In genomic region chr2:10305715-10306114, GRCh38 we compare ENCODE assay signal across 8 cellular contexts.
A peak's percentile ranks its signal among the peaks of the same experiment; 100 is the strongest.
DNase-seq lines count a peak whose midpoint lies in the region; ATAC-seq and TF ChIP-seq lines count a peak whose summit lies in the region.

No MANE protein-coding gene starts in this region.

- CTCF ChIA-PET in HEK293T (lab: Yijun Ruan, JAX), result interaction anchor here (0.6 to 0.9 kb wide), 2 partner anchors 227 to 372 kb away, joined by 3 to 9 read pairs; no protein-coding TSS in a partner anchor

- H3K27ac Mint-ChIP-seq in effector memory CD8-positive, alpha-beta T cell, result peak overlapping the region; percentile 62 to 75

- peaks cover 3% of the 10 kb centered on the region for H3K36me3 Mint-ChIP-seq in effector memory CD8-positive, alpha-beta T cell (ENCODE audit: insufficient read depth)

- DNase-seq in HEK293T (ENCODE audit: extremely low spot score) (peak; percentile 39), NK-92 (lab: John Stamatoyannopoulos, UW; ENCODE audit: unreplicated experiment) (no peak), NCI-H2196 (lab: John Stamatoyannopoulos, UW; ENCODE audit: unreplicated experiment) (no peak), GM19240 (ENCODE audit: insufficient read length, low spot score) (no peak)
- peak; percentile 38 for DNase-seq in activated CD4-positive, alpha-beta T cell treated with anti-CD3 and anti-CD28 coated beads for 1 hour
- no peak for DNase-seq in effector memory CD8-positive, alpha-beta T cell
- peak; percentile 52 for DNase-seq in stimulated activated CD4-positive, alpha-beta T cell treated with anti-CD3 and anti-CD28 coated beads, Interleukin-4, amount 100 ng/mL, for 1 hour

- H3K4me1 Mint-ChIP-seq in effector memory CD8-positive, alpha-beta T cell (ENCODE audit: low read depth in 2 of 2), result peaks cover 55 to 57% of the 10 kb centered on the region in 2 donors

- peak overlapping the region; percentile 85 to 88 for H3K4me3 Mint-ChIP-seq in effector memory CD8-positive, alpha-beta T cell

- POLR2A ChIA-PET in HEK293T (lab: Yijun Ruan, JAX), result no interaction called here

- no peaks in the 10 kb centered on the region for H3K9me3 Mint-ChIP-seq in effector memory CD8-positive, alpha-beta T cell

- no peak for ATAC-seq in effector memory CD8-positive, alpha-beta T cell (replicated peaks)
- ATAC-seq in GM18907 (IDR thresholded peaks at IDR 0.05; ENCODE audit: unreplicated experiment), result no peak

- no peaks in the 10 kb centered on the region for H3K27me3 Mint-ChIP-seq in effector memory CD8-positive, alpha-beta T cell

TF ChIP-seq in HEK293T, 16 proteins besides CTCF, POLR2A, EP300 and RAD21:
- TF ChIP-seq SP1 (IDR thresholded peaks at IDR 0.05), result no peak
- TF ChIP-seq L3MBTL2 (conservative IDR thresholded peaks at IDR 0.05), result no peak
- no peak for TF ChIP-seq TARDBP (IDR thresholded peaks at IDR 0.05)
- TF ChIP-seq LEF1 (IDR thresholded peaks at IDR 0.05; ENCODE audit: borderline replicate concordance), result no peak
TF ChIP-seq in HEK293T: peak in this region for 0.

Comparison
In these comparisons a context has a peak if more than half of its experiments do, and no peak if none do; other contexts are left out.
1. DNase-seq: peak in HEK293T (single experiment), activated CD4-positive, alpha-beta T cell treated with anti-CD3 and anti-CD28 coated beads for 1 hour (single experiment) and stimulated activated CD4-positive, alpha-beta T cell treated with anti-CD3 and anti-CD28 coated beads, Interleukin-4, amount 100 ng/mL, for 1 hour (single experiment); none in effector memory CD8-positive, alpha-beta T cell (0 of 3), NK-92 (single experiment), NCI-H2196 (single experiment) and GM19240 (single experiment).